ENCODE assay signal across 8 cellular contexts in genomic region chr7:108181073-108181985, GRCh38. TPM values are rescaled to one million over a fixed set of nuclear protein-coding genes. Genes with fewer than 3 reads are reported as not detected.
DNase-seq lines count a peak whose midpoint lies in the region; ATAC-seq and TF ChIP-seq lines count a peak whose summit lies in the region.

No MANE protein-coding gene starts in this region.

- peaks cover 15% of the 10 kb centered on the region for H3K4me1 ChIP-seq in OCI-LY3 (ENCODE audit: low read length)

- intact Hi-C loops in activated CD8-positive, alpha-beta T cell treated with anti-CD3 and anti-CD28 coated beads for 36 hours (cut with micrococcal nuclease), result loop anchor here (1.0 to 10.0 kb wide), 3 partner anchors 203 to 316 kb away; no protein-coding TSS in a partner anchor

- peak; percentile 83 for TF ChIP-seq RAD21 in Ishikawa (IDR thresholded peaks at IDR 0.05; ENCODE audit: low read depth)

- H3K4me3 Mint-ChIP-seq in activated CD8-positive, alpha-beta T cell treated with anti-CD3 and anti-CD28 coated beads for 36 hours, result no peak overlapping the region
- H3K4me3 Mint-ChIP-seq in activated CD8-positive, alpha-beta T cell treated with anti-CD3 and anti-CD28 coated beads, Interleukin-2, amount 10 ng/mL, durations not matched to agents 7 days and 5 days, result no peak overlapping the region
- H3K4me3 Mint-ChIP-seq in effector memory CD8-positive, alpha-beta T cell, result no peak overlapping the region
- H3K4me3 Mint-ChIP-seq in memory B cell, result no peak overlapping the region

- H3K4me3 ChIP-seq in OCI-LY3 (ENCODE audit: low read length), result no peak overlapping the region

- H3K4me1 Mint-ChIP-seq in activated CD8-positive, alpha-beta T cell treated with anti-CD3 and anti-CD28 coated beads for 36 hours (ENCODE audit: low read depth), result no peaks in the 10 kb centered on the region
- H3K4me1 Mint-ChIP-seq in activated CD8-positive, alpha-beta T cell treated with anti-CD3 and anti-CD28 coated beads, Interleukin-2, amount 10 ng/mL, durations not matched to agents 7 days and 5 days (ENCODE audit: low read depth), result no peaks in the 10 kb centered on the region
- no peaks in the 10 kb centered on the region for H3K4me1 Mint-ChIP-seq in effector memory CD8-positive, alpha-beta T cell (ENCODE audit: low read depth in 2 of 2)
- peaks cover 2% of the 10 kb centered on the region for H3K4me1 Mint-ChIP-seq in memory B cell

- H3K79me2 ChIP-seq in OCI-LY3 (ENCODE audit: low read length), result no peaks in the 10 kb centered on the region

- H3K9me3 Mint-ChIP-seq in activated CD8-positive, alpha-beta T cell treated with anti-CD3 and anti-CD28 coated beads for 36 hours, result no peaks in the 10 kb centered on the region
- no peaks in the 10 kb centered on the region for H3K9me3 Mint-ChIP-seq in activated CD8-positive, alpha-beta T cell treated with anti-CD3 and anti-CD28 coated beads, Interleukin-2, amount 10 ng/mL, durations not matched to agents 7 days and 5 days (ENCODE audit: insufficient read depth)
- H3K9me3 Mint-ChIP-seq in effector memory CD8-positive, alpha-beta T cell, result no peaks in the 10 kb centered on the region
- H3K9me3 Mint-ChIP-seq in memory B cell, result no peaks in the 10 kb centered on the region

- no peaks in the 10 kb centered on the region for H4K20me1 ChIP-seq in OCI-LY3 (ENCODE audit: insufficient read depth, low read length)

- no peak overlapping the region for H3K9ac ChIP-seq in OCI-LY3 (ENCODE audit: low read length)

- H3K27ac ChIP-seq in OCI-LY3 (ENCODE audit: low read length), result no peak overlapping the region

- TF ChIP-seq EP300 in Ishikawa (IDR thresholded peaks at IDR 0.05; ENCODE audit: borderline replicate concordance), result no peak

- no peaks in the 10 kb centered on the region for H3K9me3 ChIP-seq in OCI-LY3 (ENCODE audit: insufficient read depth, low read length)

- no peak for DNase-seq in activated CD8-positive, alpha-beta T cell treated with anti-CD3 and anti-CD28 coated beads for 36 hours
- no peak for DNase-seq in activated CD8-positive, alpha-beta T cell treated with anti-CD3 and anti-CD28 coated beads, Interleukin-2, amount 10 ng/mL, durations not matched to agents 7 days and 5 days
- DNase-seq in effector memory CD8-positive, alpha-beta T cell, result peak in 1 of 3 experiments; percentile 6
- peak in 1 of 2 donors; percentile 47 for DNase-seq in memory B cell (ENCODE audit: low spot score in 2 of 2)

- POLR2A ChIA-PET in activated CD8-positive, alpha-beta T cell treated with anti-CD3 and anti-CD28 coated beads for 36 hours (lab: Charles Lee), result interaction anchor here (0.6 kb wide), 1 partner anchor 194 kb away, joined by 3 read pairs; no protein-coding TSS in a partner anchor
- POLR2A ChIA-PET in activated CD8-positive, alpha-beta T cell treated with anti-CD3 and anti-CD28 coated beads, Interleukin-2, amount 10 ng/mL, durations not matched to agents 7 days and 5 days (lab: Charles Lee), result interaction anchor here (0.6 kb wide), 1 partner anchor 55 kb away, joined by 3 read pairs; no protein-coding TSS in a partner anchor

- CTCF ChIA-PET in activated CD8-positive, alpha-beta T cell treated with anti-CD3 and anti-CD28 coated beads for 36 hours (lab: Charles Lee), result interaction anchor here (0.6 to 1.1 kb wide), 13 partner anchors 11 to 344 kb away, joined by 3 to 7 read pairs (median 3); partner anchors contain the start of gene NRCAM
- CTCF ChIA-PET in activated CD8-positive, alpha-beta T cell treated with anti-CD3 and anti-CD28 coated beads, Interleukin-2, amount 10 ng/mL, durations not matched to agents 7 days and 5 days (lab: Charles Lee), result interaction anchor here (0.7 to 1.3 kb wide), 10 partner anchors 9 to 317 kb away, joined by 3 to 8 read pairs (median 4); no protein-coding TSS in a partner anchor

- peak; percentile 81 for TF ChIP-seq CTCF in activated CD8-positive, alpha-beta T cell treated with anti-CD3 and anti-CD28 coated beads for 36 hours (IDR thresholded peaks at IDR 0.05)
- peak; percentile 72 for TF ChIP-seq CTCF in OCI-LY3 (IDR thresholded peaks at IDR 0.05; ENCODE audit: low read depth, low read length)

- H3K4me2 ChIP-seq in OCI-LY3 (ENCODE audit: low read length), result no peak overlapping the region

- no peaks in the 10 kb centered on the region for H3K27me3 Mint-ChIP-seq in activated CD8-positive, alpha-beta T cell treated with anti-CD3 and anti-CD28 coated beads for 36 hours
- H3K27me3 Mint-ChIP-seq in activated CD8-positive, alpha-beta T cell treated with anti-CD3 and anti-CD28 coated beads, Interleukin-2, amount 10 ng/mL, durations not matched to agents 7 days and 5 days (ENCODE audit: low read depth), result no peaks in the 10 kb centered on the region
- peaks cover 6 to 7% of the 10 kb centered on the region in 2 donors for H3K27me3 Mint-ChIP-seq in effector memory CD8-positive, alpha-beta T cell
- no peaks in the 10 kb centered on the region for H3K27me3 Mint-ChIP-seq in memory B cell

- H3K36me3 ChIP-seq in OCI-LY3 (replicated peaks; ENCODE audit: low read depth, low read length), result peaks cover 33% of the 10 kb centered on the region

- no peak overlapping the region for H2AFZ ChIP-seq in OCI-LY3 (ENCODE audit: low read depth, low read length)

- H3K27me3 ChIP-seq in OCI-LY3 (ENCODE audit: low read depth, low read length), result no peaks in the 10 kb centered on the region

- H3K27ac Mint-ChIP-seq in activated CD8-positive, alpha-beta T cell treated with anti-CD3 and anti-CD28 coated beads for 36 hours, result no peak overlapping the region
- no peak overlapping the region for H3K27ac Mint-ChIP-seq in activated CD8-positive, alpha-beta T cell treated with anti-CD3 and anti-CD28 coated beads, Interleukin-2, amount 10 ng/mL, durations not matched to agents 7 days and 5 days
- no peak overlapping the region for H3K27ac Mint-ChIP-seq in effector memory CD8-positive, alpha-beta T cell
- no peak overlapping the region for H3K27ac Mint-ChIP-seq in memory B cell

- H3K36me3 Mint-ChIP-seq in activated CD8-positive, alpha-beta T cell treated with anti-CD3 and anti-CD28 coated beads for 36 hours (ENCODE audit: low read depth), result no peaks in the 10 kb centered on the region
- no peaks in the 10 kb centered on the region for H3K36me3 Mint-ChIP-seq in activated CD8-positive, alpha-beta T cell treated with anti-CD3 and anti-CD28 coated beads, Interleukin-2, amount 10 ng/mL, durations not matched to agents 7 days and 5 days (ENCODE audit: low read depth)
- no peaks in the 10 kb centered on the region for H3K36me3 Mint-ChIP-seq in effector memory CD8-positive, alpha-beta T cell (ENCODE audit: insufficient read depth)
- H3K36me3 Mint-ChIP-seq in memory B cell, result no peaks in the 10 kb centered on the region

- peak; percentile 62 for ATAC-seq in activated CD8-positive, alpha-beta T cell treated with anti-CD3 and anti-CD28 coated beads for 36 hours
- no peak for ATAC-seq in activated CD8-positive, alpha-beta T cell treated with anti-CD3 and anti-CD28 coated beads, Interleukin-2, amount 10 ng/mL, durations not matched to agents 7 days and 5 days
- ATAC-seq in effector memory CD8-positive, alpha-beta T cell (replicated peaks), result peak; percentile 29
- ATAC-seq in memory B cell (ENCODE audit: low read depth) (peak; percentile 48), HG02571 (IDR thresholded peaks at IDR 0.05; ENCODE audit: unreplicated experiment) (no peak), HG03135 (IDR thresholded peaks at IDR 0.05; ENCODE audit: unreplicated experiment) (no peak)

TF ChIP-seq in Ishikawa, 13 proteins besides CTCF, POLR2A, EP300 and RAD21 (continues in another document):
- TF ChIP-seq TCF12 (IDR thresholded peaks at IDR 0.05; ENCODE audit: low read depth) (no peak), FOXM1 (IDR thresholded peaks at IDR 0.05; ENCODE audit: borderline replicate concordance, low read depth) (no peak), YY1 (IDR thresholded peaks at IDR 0.05; ENCODE audit: low read depth) (no peak), TAF1 (IDR thresholded peaks at IDR 0.05; ENCODE audit: low read depth) (no peak), REST (IDR thresholded peaks at IDR 0.05; ENCODE audit: low read depth) (no peak), EGR1 (IDR thresholded peaks at IDR 0.05) (no peak), NFIC (IDR thresholded peaks at IDR 0.05) (no peak), ZBTB7A (IDR thresholded peaks at IDR 0.05; ENCODE audit: low read depth) (no peak), MAX (IDR thresholded peaks at IDR 0.05) (no peak), CEBPB (IDR thresholded peaks at IDR 0.05) (no peak), TEAD4 (IDR thresholded peaks at IDR 0.05) (no peak)

RNA-seq across cellular contexts. Expression of gene LAMB4, which starts 51.2 kb away (rescaled TPM):
- not detected for total RNA-seq in activated CD8-positive, alpha-beta T cell treated with anti-CD3 and anti-CD28 coated beads for 36 hours
- not detected for total RNA-seq in activated CD8-positive, alpha-beta T cell treated with anti-CD3 and anti-CD28 coated beads, Interleukin-2, amount 10 ng/mL, durations not matched to agents 7 days and 5 days

Comparison
In these comparisons a context has a peak if more than half of its experiments do, and no peak if none do; other contexts are left out.
1. ATAC-seq: peak in activated CD8-positive, alpha-beta T cell treated with anti-CD3 and anti-CD28 coated beads for 36 hours (single experiment), effector memory CD8-positive, alpha-beta T cell (single experiment) and memory B cell (single experiment); none in activated CD8-positive, alpha-beta T cell treated with anti-CD3 and anti-CD28 coated beads, Interleukin-2, amount 10 ng/mL, durations not matched to agents 7 days and 5 days (single experiment), HG02571 (single experiment) and HG03135 (single experiment).